Comparison of ENCODE assay signal across 14 cellular contexts in the genomic region with DNA sequence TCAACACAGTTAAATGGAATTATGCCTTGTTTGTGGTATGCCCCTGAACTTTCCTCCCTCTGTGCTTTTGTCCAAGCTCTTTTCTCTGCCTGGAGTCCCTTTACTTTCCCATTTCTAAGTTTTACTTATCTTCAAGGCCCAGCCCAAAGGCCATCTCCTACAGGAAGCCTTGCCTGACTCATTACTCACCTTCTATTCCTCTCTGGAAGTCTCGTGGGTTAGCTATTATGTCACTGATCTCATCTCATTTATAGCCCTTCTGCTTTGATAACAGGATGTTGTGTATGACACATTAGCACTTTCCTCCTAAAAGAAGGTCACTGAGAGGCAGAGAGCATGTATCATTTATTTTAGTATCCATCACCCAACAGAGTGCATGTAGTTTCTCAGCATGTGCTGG.
DNase-seq lines count a peak whose midpoint lies in the region; ATAC-seq, FAIRE-seq and TF ChIP-seq lines count a peak whose summit lies in the region.
"Had no signal": no experiment of that assay in that cellular context is flagged by ENCODE, and none has a peak within 500 bp of the region (broad histone marks: within the 10 kb centered on the region; RNA-seq: fewer than 3 reads in every experiment).

No MANE protein-coding gene starts in this region.

- H3K9me3 ChIP-seq in PC-3 (ENCODE audit: low read length) (no peaks in the 10 kb centered on the region), esophagus muscularis mucosa (no peaks in the 10 kb centered on the region)
- H3K9me3 ChIP-seq: pancreas, testis had no signal

- no peaks in the 10 kb centered on the region for H4K20me1 ChIP-seq in PC-3 (ENCODE audit: low read length)

- no peak overlapping the region for H3K9ac ChIP-seq in PC-3 (ENCODE audit: low read length)

- TF ChIP-seq POLR2A in esophagus muscularis mucosa (IDR thresholded peaks at IDR 0.05; ENCODE audit: low read depth) (no peak), GM12891 (IDR thresholded peaks at IDR 0.05; ENCODE audit: low read depth, low read length) (no peak)

- H3K9me2 ChIP-seq in PC-3 (replicated peaks; ENCODE audit: low read length) = no peaks in the 10 kb centered on the region

- H3F3A ChIP-seq in PC-3 (ENCODE audit: low read length, unreplicated experiment) = no peaks in the 10 kb centered on the region

- intact Hi-C loops in PC-3 (cut with micrococcal nuclease) (no loop called here), esophagus muscularis mucosa (cut with DNase I) (no loop called here)

- no peak for TF ChIP-seq EP300 in esophagus muscularis mucosa (IDR thresholded peaks at IDR 0.05)

- 13% methylated on average over 1 of the region's 1 CpG for whole genome bisulfite sequencing in esophagus muscularis mucosa

- H3K36me3 ChIP-seq in PC-3 (ENCODE audit: low read depth, low read length) = no peaks in the 10 kb centered on the region
- no peaks in the 10 kb centered on the region for H3K36me3 ChIP-seq in esophagus muscularis mucosa
- H3K36me3 ChIP-seq: pancreas had no signal

- no peak overlapping the region for H2AFZ ChIP-seq in PC-3 (ENCODE audit: low read length)

- CTCF ChIA-PET in PC-3 (lab: Charles Lee) = interaction anchor here (0.6 kb wide), 1 partner anchor 110 kb away, joined by 3 read pairs; no protein-coding TSS in a partner anchor

- no peak for FAIRE-seq in GM12891 (lab: Jason Lieb, UNC)
- FAIRE-seq: pancreas had no signal

- POLR2A ChIA-PET in PC-3 (lab: Charles Lee; ENCODE audit: unreplicated experiment) = no interaction called here

- TF ChIP-seq CTCF in PC-3 (conservative IDR thresholded peaks at IDR 0.05; ENCODE audit: low read depth, low read length) (no peak), esophagus muscularis mucosa (IDR thresholded peaks at IDR 0.05) (no peak)

- no peak overlapping the region for H3K4me2 ChIP-seq in PC-3 (ENCODE audit: low read length)

- no peaks in the 10 kb centered on the region for H3K79me2 ChIP-seq in PC-3 (ENCODE audit: low read length)

- H3K27me3 ChIP-seq in PC-3 (ENCODE audit: low read length) = peaks cover 21% of the 10 kb centered on the region; the same call in 1 of the 2 replicates
- peaks cover 0 to 36% (median 0%) of the 10 kb centered on the region in 4 donors for H3K27me3 ChIP-seq in esophagus muscularis mucosa
- H3K27me3 ChIP-seq: pancreas, testis had no signal

- ATAC-seq in PC-3 (peak; percentile 60), GM19397 (IDR thresholded peaks at IDR 0.05; ENCODE audit: unreplicated experiment) (no peak)
- ATAC-seq: pancreas, T-cell had no signal

- no TSS peak for BruUV-seq in PC-3 (replicated peaks; lab: Mats Ljungman, UMichigan)

- H3K27ac ChIP-seq in PC-3 (ENCODE audit: low read length) (no peak overlapping the region), epithelial cell of prostate (peak overlapping the region; percentile 36), esophagus muscularis mucosa (replicated peaks in 1 of 4) (no peak overlapping the region)
- H3K27ac ChIP-seq: pancreas, testis had no signal

- peak; percentile 31 for DNase-seq in H4 (ENCODE audit: low spot score)
- DNase-seq in PC-3 = peak; percentile 51
- DNase-seq in epithelial cell of prostate (ENCODE audit: low read depth, low spot score) = peak; percentile 41
- peak; percentile 75 for DNase-seq in pulmonary artery endothelial cell (ENCODE audit: low read depth, low spot score)
- no peak for DNase-seq in C1 segment of cervical spinal cord (lab: John Stamatoyannopoulos, UW)
- no peak for DNase-seq in esophagus muscularis mucosa (ENCODE audit: extremely low spot score)
- DNase-seq in GM12891 (ENCODE audit: insufficient read length, low spot score) = no peak
- DNase-seq: aorta; NCI-H526 treated with DMSO at 0.1 percent for 48 hours; pancreas; stimulated activated CD4-positive, alpha-beta T cell treated with anti-CD3 and anti-CD28 coated beads, Interleukin-4, amount 100 ng/mL, for 24 hours; T-cell; testis had no signal

- H3K4me3 ChIP-seq in PC-3 (ENCODE audit: low read length) = no peak overlapping the region
- H3K4me3 ChIP-seq in esophagus muscularis mucosa = no peak overlapping the region
- H3K4me3 ChIP-seq: pancreas, testis had no signal

- H3K4me1 ChIP-seq in PC-3 (ENCODE audit: insufficient read depth, low read length) (peaks cover 8% of the 10 kb centered on the region), esophagus muscularis mucosa (peaks cover 0 to 8% (median 0%) of the 10 kb centered on the region in 4 donors)
- H3K4me1 ChIP-seq: pancreas, testis had no signal

TF ChIP-seq in GM12891, 5 proteins besides CTCF, POLR2A, EP300 and RAD21:
- TF ChIP-seq POLR2AphosphoS5 (IDR thresholded peaks at IDR 0.05; ENCODE audit: low read depth, low read length) (no peak), SPI1 (IDR thresholded peaks at IDR 0.05; ENCODE audit: low read depth, low read length) (no peak), PAX5 (IDR thresholded peaks at IDR 0.05; ENCODE audit: insufficient read depth, low read length, severe bottlenecking) (no peak), TAF1 (IDR thresholded peaks at IDR 0.05; ENCODE audit: low read depth, low read length) (no peak), POU2F2 (IDR thresholded peaks at IDR 0.05; ENCODE audit: low read depth, low read length) (no peak)

Comparison
In these comparisons a context has a peak if more than half of its experiments do, and no peak if none do; other contexts are left out.
1. DNase-seq: peak in H4 (single experiment), PC-3 (single experiment), epithelial cell of prostate (single experiment) and pulmonary artery endothelial cell (single experiment); none in C1 segment of cervical spinal cord (0 of 14), esophagus muscularis mucosa (single experiment) and GM12891 (single experiment).